11 cellular contexts compared by ENCODE assay signal in the genomic region with DNA sequence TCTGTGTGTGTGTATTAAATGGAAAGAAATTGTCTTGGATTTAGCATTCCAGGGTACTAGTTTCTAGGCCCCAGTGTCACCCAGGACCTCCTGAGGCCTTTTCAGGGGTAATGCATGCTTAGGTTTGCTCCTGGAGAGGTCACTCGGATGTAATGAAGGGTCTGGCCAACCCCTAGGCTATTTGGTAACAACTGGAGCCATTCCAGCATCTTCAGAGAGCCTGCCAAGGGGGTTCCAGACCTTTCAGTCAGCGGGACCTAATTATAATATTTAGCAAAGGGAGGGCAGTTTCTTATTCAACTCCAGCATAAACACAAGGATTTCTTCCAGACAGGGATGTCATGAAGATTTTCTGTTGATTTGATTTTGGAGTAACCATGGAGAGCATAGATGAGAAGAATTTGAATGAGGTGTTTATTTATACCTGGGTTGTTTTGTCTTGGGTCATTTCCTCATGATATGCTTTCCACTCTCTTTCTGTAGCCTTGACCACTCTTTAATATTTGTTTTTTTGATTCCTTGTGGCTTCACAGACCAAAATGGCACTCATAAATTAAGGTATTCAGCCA. TPM values are rescaled to one million over a fixed set of nuclear protein-coding genes. Genes with fewer than 3 reads are reported as not detected.
DNase-seq lines count a peak whose midpoint lies in the region; ATAC-seq, FAIRE-seq and TF ChIP-seq lines count a peak whose summit lies in the region.
"Had no signal": no experiment of that assay in that cellular context is flagged by ENCODE, and none has a peak within 500 bp of the region (broad histone marks: within the 10 kb centered on the region; RNA-seq: fewer than 3 reads in every experiment).

No MANE protein-coding gene starts in this region.

- H3K4me1 ChIP-seq in OCI-LY3 (ENCODE audit: low read length) (peaks cover 54% of the 10 kb centered on the region), endothelial cell of umbilical vein (ENCODE audit: control insufficient read depth, extremely low read depth, insufficient read depth, low read length) (peaks cover 33% of the 10 kb centered on the region), lower lobe of right lung (peaks cover 55% of the 10 kb centered on the region), Peyer's patch (peaks cover 0 to 37% (median 13%) of the 10 kb centered on the region in 4 donors)

- dilution Hi-C loops in endothelial cell of umbilical vein (cut with MboI; ENCODE audit: extremely low pct_ligation_motif_present, low sequenced_read_pairs), result no loop called here

- TF ChIP-seq CTCF in OCI-LY3 (IDR thresholded peaks at IDR 0.05; ENCODE audit: low read depth, low read length) (no peak), endothelial cell of umbilical vein (IDR thresholded peaks at IDR 0.05; ENCODE audit: extremely low read depth in 1 of 2, insufficient read depth in 1 of 2, low read depth in 1 of 2, low read length in 2 of 2) (no peak), lower lobe of right lung (IDR thresholded peaks at IDR 0.05) (no peak), Peyer's patch (IDR thresholded peaks at IDR 0.05) (no peak)

- peak overlapping the region; percentile 70 for H3K4me2 ChIP-seq in OCI-LY3 (ENCODE audit: low read length)
- no peak overlapping the region for H3K4me2 ChIP-seq in endothelial cell of umbilical vein (ENCODE audit: insufficient read depth, low read length)

- no peaks in the 10 kb centered on the region for H3K9me1 ChIP-seq in endothelial cell of umbilical vein (replicated peaks; ENCODE audit: control insufficient read depth, extremely low read depth, insufficient read depth, low read length)

- peaks cover 20% of the 10 kb centered on the region; the same call in 1 of the 2 replicates for H3K79me2 ChIP-seq in OCI-LY3 (ENCODE audit: low read length)
- no peaks in the 10 kb centered on the region for H3K79me2 ChIP-seq in endothelial cell of umbilical vein (ENCODE audit: control insufficient read depth, insufficient read depth, low read length)

- H3K9ac ChIP-seq in OCI-LY3 (ENCODE audit: low read length) (peak overlapping the region; percentile 6; the same call in 1 of the 2 replicates), endothelial cell of umbilical vein (replicated peaks; ENCODE audit: extremely low read depth, insufficient read depth, low read length) (no peak overlapping the region)

- intact Hi-C loops in endothelial cell of umbilical vein (cut with micrococcal nuclease) (no loop called here), lower lobe of right lung (cut with DNase I) (no loop called here), left colon (cut with DNase I, micrococcal nuclease) (no loop called here)

- H3K4me3 ChIP-seq in OCI-LY3 (ENCODE audit: low read length), result peak overlapping the region; percentile 22; the same call in 1 of the 2 replicates
- H3K4me3 ChIP-seq in endothelial cell of umbilical vein (replicated peaks in 1 of 3; ENCODE audit: insufficient read depth in 1 of 3, low read depth in 1 of 3, low read length in 3 of 3), result no peak overlapping the region
- no peak overlapping the region for H3K4me3 ChIP-seq in lower lobe of right lung
- no peak overlapping the region for H3K4me3 ChIP-seq in Peyer's patch

- TF ChIP-seq POLR2A in endothelial cell of umbilical vein (IDR thresholded peaks at IDR 0.05; ENCODE audit: low read depth, low read length) (no peak), Peyer's patch (IDR thresholded peaks at IDR 0.05) (no peak)

- no TSS peak for BruUV-seq in endothelial cell of umbilical vein (replicated peaks; lab: Mats Ljungman, UMichigan)

- peak overlapping the region; percentile 33 for H3K27ac ChIP-seq in OCI-LY3 (ENCODE audit: low read length)
- peak overlapping the region; percentile 19 for H3K27ac ChIP-seq in endothelial cell of umbilical vein (ENCODE audit: insufficient read depth, low read depth, low read length)
- peak overlapping the region; percentile 51 for H3K27ac ChIP-seq in lower lobe of right lung
- peak overlapping the region; percentile 54 for H3K27ac ChIP-seq in substantia nigra (ENCODE audit: low read depth, low read length, poor library complexity, severe bottlenecking)
- peak overlapping the region in 2 of 4 donors; percentile 21 to 34 for H3K27ac ChIP-seq in Peyer's patch

- POLR2A ChIA-PET in endothelial cell of umbilical vein (lab: Charles Lee), result interaction anchor here (1.2 kb wide), 1 partner anchor 16 kb away, joined by 4 read pairs; no protein-coding TSS in a partner anchor

- no peak overlapping the region for H2AFZ ChIP-seq in OCI-LY3 (ENCODE audit: low read depth, low read length)
- H2AFZ ChIP-seq in endothelial cell of umbilical vein (ENCODE audit: low read depth, low read length), result no peak overlapping the region

- CTCF ChIA-PET in endothelial cell of umbilical vein (lab: Charles Lee), result interaction anchor here (1.0 kb wide), 1 partner anchor 34 kb away, joined by 5 read pairs; no protein-coding TSS in a partner anchor

- H3K36me3 ChIP-seq in OCI-LY3 (replicated peaks; ENCODE audit: low read depth, low read length) (peaks cover 3% of the 10 kb centered on the region), endothelial cell of umbilical vein (ENCODE audit: control insufficient read depth in 2 of 2, extremely low read depth in 1 of 2, insufficient read depth in 2 of 2, low read length in 2 of 2) (no peaks in the 10 kb centered on the region), lower lobe of right lung (no peaks in the 10 kb centered on the region), Peyer's patch (no peaks in the 10 kb centered on the region)

- H3K9me3 ChIP-seq in OCI-LY3 (ENCODE audit: insufficient read depth, low read length) (no peaks in the 10 kb centered on the region), endothelial cell of umbilical vein (replicated peaks; ENCODE audit: control insufficient read depth, insufficient read depth, low read length) (no peaks in the 10 kb centered on the region), lower lobe of right lung (no peaks in the 10 kb centered on the region), Peyer's patch (no peaks in the 10 kb centered on the region)

- H4K20me1 ChIP-seq in OCI-LY3 (ENCODE audit: insufficient read depth, low read length) (peaks cover 15% of the 10 kb centered on the region), endothelial cell of umbilical vein (replicated peaks; ENCODE audit: control insufficient read depth, extremely low read depth, insufficient read depth, low read length) (no peaks in the 10 kb centered on the region)

- no peak for DNase-seq in endothelial cell of umbilical vein (ENCODE audit: low read depth, low spot score)
- DNase-seq in lower lobe of right lung, result no peak
- DNase-seq in substantia nigra (lab: John Stamatoyannopoulos, UW), result peak in 4 of 49 donors; percentile 14 to 50 (median 26)
- no peak for DNase-seq in left colon
- DNase-seq in activated CD4-positive, alpha-beta T cell treated with anti-CD3 and anti-CD28 coated beads for 4 hours, result no peak
- DNase-seq in NAMALWA (ENCODE audit: low spot score), result no peak
- DNase-seq in Peyer's patch, result no peak
- DNase-seq: NCI-H2029 had no signal

- H3K27me3 ChIP-seq in OCI-LY3 (ENCODE audit: low read depth, low read length) (no peaks in the 10 kb centered on the region), endothelial cell of umbilical vein (ENCODE audit: control insufficient read depth in 2 of 2, insufficient read depth in 2 of 2, low read length in 2 of 2) (no peaks in the 10 kb centered on the region), lower lobe of right lung (ENCODE audit: low read depth) (no peaks in the 10 kb centered on the region), Peyer's patch (no peaks in the 10 kb centered on the region)

- no peak for FAIRE-seq in endothelial cell of umbilical vein (lab: Jason Lieb, UNC)

- ATAC-seq in lower lobe of right lung (peak in 1 of 2 donors; percentile 23), left colon (no peak)

TF ChIP-seq in endothelial cell of umbilical vein, 7 proteins besides CTCF, POLR2A, EP300 and RAD21:
- TF ChIP-seq FOS (IDR thresholded peaks at IDR 0.05; ENCODE audit: borderline replicate concordance, insufficient read depth, low read length) (no peak), MYC (IDR thresholded peaks at IDR 0.05; ENCODE audit: low read depth, low read length) (no peak), MAX (IDR thresholded peaks at IDR 0.05; ENCODE audit: insufficient read depth, insufficient read length) (no peak), EZH2 (IDR thresholded peaks at IDR 0.05; ENCODE audit: borderline replicate concordance, low read depth, low read length, severe bottlenecking) (no peak), GATA2 (IDR thresholded peaks at IDR 0.05; ENCODE audit: insufficient read depth, insufficient read length, low read depth, low read length) (no peak), POLR2AphosphoS5 (IDR thresholded peaks at IDR 0.05; ENCODE audit: insufficient read depth, low read depth, low read length) (no peak), JUN (IDR thresholded peaks at IDR 0.05; ENCODE audit: borderline replicate concordance, insufficient read depth, insufficient read length, low read depth) (no peak)

RNA-seq across cellular contexts. Expression of gene KAT2B, which starts 17.4 kb away (rescaled TPM):
- total RNA-seq in endothelial cell of umbilical vein (9.7 and 11.0 TPM in 2 replicates), lower lobe of right lung (41.4 TPM), left colon (10 to 100 TPM; 26.6 to 28.8 TPM), Peyer's patch (10 to 100 TPM; 28.0 to 46.2 (median 42.9) TPM)
- polyA plus RNA-seq in endothelial cell of umbilical vein, result 1.9 and 2.6 TPM in 2 replicates
- 2.5 and 2.9 TPM in 2 replicates for polyA plus RNA-seq in endothelial cell of umbilical vein (2011; cell fraction: cytosol; rRNA removed)
- polyA plus RNA-seq in endothelial cell of umbilical vein (2011; cell fraction: nucleus; rRNA removed), result 9.0 and 9.8 TPM in 2 replicates
- 4.0 and 4.2 TPM in 2 replicates for polyA plus RNA-seq in endothelial cell of umbilical vein (2012)
- polyA minus RNA-seq in endothelial cell of umbilical vein, result 2.7 and 9.6 TPM in 2 replicates
- 3.6 TPM for polyA minus RNA-seq in endothelial cell of umbilical vein (2011; cell fraction: cytosol; rRNA and poly(A)+ RNA removed)
- polyA minus RNA-seq in endothelial cell of umbilical vein (2011; cell fraction: nucleus; rRNA and poly(A)+ RNA removed), result 11.3 and 11.6 TPM in 2 replicates

RNA-seq across cellular contexts. Expression of gene PP2D1, which starts 45.6 kb away (rescaled TPM):
- total RNA-seq in endothelial cell of umbilical vein (not detected in 2 replicates), lower lobe of right lung (not detected), left colon (not detected), Peyer's patch (not detected)
- polyA plus RNA-seq in endothelial cell of umbilical vein, result not detected in 2 replicates
- polyA plus RNA-seq in endothelial cell of umbilical vein (2011; cell fraction: cytosol; rRNA removed), result not detected in 2 replicates
- not detected in 2 replicates for polyA plus RNA-seq in endothelial cell of umbilical vein (2011; cell fraction: nucleus; rRNA removed)
- 0.20 and 0.22 TPM in 2 replicates for polyA plus RNA-seq in endothelial cell of umbilical vein (2012)
- polyA minus RNA-seq in endothelial cell of umbilical vein, result not detected in 2 replicates
- not detected for polyA minus RNA-seq in endothelial cell of umbilical vein (2011; cell fraction: cytosol; rRNA and poly(A)+ RNA removed)
- not detected in 2 replicates for polyA minus RNA-seq in endothelial cell of umbilical vein (2011; cell fraction: nucleus; rRNA and poly(A)+ RNA removed)
- total RNA-seq: fibroblast of villous mesenchyme, OCI-LY7 had no signal
